ENCODE assay signal across 16 cellular contexts in the genomic region with DNA sequence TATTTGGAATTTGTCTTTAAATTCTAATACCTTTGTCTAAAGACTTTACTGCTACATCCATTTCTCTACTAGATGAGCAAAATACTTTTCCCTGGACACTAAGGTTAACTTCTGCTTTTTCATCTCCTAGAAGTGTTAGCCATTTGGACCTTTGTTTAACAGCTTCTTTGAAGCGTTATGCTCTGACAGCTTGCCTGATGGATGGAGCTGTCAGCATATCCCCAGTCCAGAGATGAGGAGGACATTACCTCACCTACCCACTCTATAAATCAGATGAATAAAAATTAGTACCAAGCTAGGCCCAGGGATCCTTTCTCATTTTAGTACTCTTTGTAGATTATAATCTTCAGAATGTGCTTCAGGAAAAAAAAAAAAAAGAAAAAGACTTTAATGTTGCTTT.
DNase-seq lines count a peak whose midpoint lies in the region; ATAC-seq and TF ChIP-seq lines count a peak whose summit lies in the region.
"Had no signal": no experiment of that assay in that cellular context is flagged by ENCODE, and none has a peak within 500 bp of the region (broad histone marks: within the 10 kb centered on the region; RNA-seq: fewer than 3 reads in every experiment).

No MANE protein-coding gene starts in this region.

- H3K9ac ChIP-seq in parathyroid adenoma = no peak overlapping the region

- H3K27ac ChIP-seq in ascending aorta (peak overlapping the region; percentile 42 to 51), parathyroid adenoma (no peak overlapping the region)
- H3K27ac ChIP-seq: 22Rv1 had no signal

- TF ChIP-seq CTCF in ascending aorta (IDR thresholded peaks at IDR 0.05) (no peak), parathyroid adenoma (IDR thresholded peaks at IDR 0.05) (no peak)

- DNase-seq in NCI-H82 (lab: John Stamatoyannopoulos, UW) (peak; percentile 61), NCI-H82 treated with DMSO at 0.1 percent for 48 hours (lab: John Stamatoyannopoulos, UW; ENCODE audit: unreplicated experiment) (no peak), ascending aorta (ENCODE audit: low spot score in 2 of 2) (no peak)
- no peak for DNase-seq in NK-92 treated with Interleukin-12 subunit alpha and Interleukin-12 subunit beta, amount 100 ng/mL, for 24 hours (lab: John Stamatoyannopoulos, UW)
- DNase-seq: H7, MG63, NCI-H1092 treated with DMSO at 0.1 percent for 48 hours, NCI-H1694, NCI-H2107, NCI-H226, NCI-H526 treated with DMSO at 0.1 percent for 48 hours had no signal

- peak overlapping the region; percentile 23 for H2AFZ ChIP-seq in parathyroid adenoma

- no peak overlapping the region for H3K4me3 ChIP-seq in ascending aorta
- no peak overlapping the region for H3K4me3 ChIP-seq in parathyroid adenoma (ENCODE audit: low read depth, low read length)
- H3K4me3 ChIP-seq: MG63 had no signal

- no peaks in the 10 kb centered on the region for H3K79me2 ChIP-seq in parathyroid adenoma

- H3K4me1 ChIP-seq in ascending aorta (peaks cover 2 to 31% of the 10 kb centered on the region in 2 donors), parathyroid adenoma (peaks cover 26% of the 10 kb centered on the region)

- H3K27me3 ChIP-seq in ascending aorta (no peaks in the 10 kb centered on the region), parathyroid adenoma (ENCODE audit: control insufficient read depth, insufficient read depth, low read length) (no peaks in the 10 kb centered on the region)
- H3K27me3 ChIP-seq: MG63 had no signal

- ATAC-seq in HG03159 (IDR thresholded peaks at IDR 0.05; ENCODE audit: unreplicated experiment) (no peak), HG03025 (IDR thresholded peaks at IDR 0.05; ENCODE audit: low FRiP score, unreplicated experiment) (no peak), GM21737 (IDR thresholded peaks at IDR 0.05; ENCODE audit: unreplicated experiment) (no peak)

- intact Hi-C loops in ascending aorta (cut with DNase I) = loop anchor here (5.0 kb wide), 2 partner anchors 634 to 1289 kb away; partner anchors contain the start of gene MAPK1IP1L

- H3K4me2 ChIP-seq in parathyroid adenoma (ENCODE audit: low read length) = no peak overlapping the region

- H3K36me3 ChIP-seq in ascending aorta (no peaks in the 10 kb centered on the region), parathyroid adenoma (ENCODE audit: control insufficient read depth, insufficient read depth, low read length) (no peaks in the 10 kb centered on the region)
- H3K36me3 ChIP-seq: MG63 had no signal

- no peaks in the 10 kb centered on the region for H3K9me3 ChIP-seq in ascending aorta
- H3K9me3 ChIP-seq in parathyroid adenoma (ENCODE audit: control insufficient read depth, low read length) = no peaks in the 10 kb centered on the region
- H3K9me3 ChIP-seq: MG63 had no signal
